Comparison of ENCODE assay signal across 20 cellular contexts in the genomic region with DNA sequence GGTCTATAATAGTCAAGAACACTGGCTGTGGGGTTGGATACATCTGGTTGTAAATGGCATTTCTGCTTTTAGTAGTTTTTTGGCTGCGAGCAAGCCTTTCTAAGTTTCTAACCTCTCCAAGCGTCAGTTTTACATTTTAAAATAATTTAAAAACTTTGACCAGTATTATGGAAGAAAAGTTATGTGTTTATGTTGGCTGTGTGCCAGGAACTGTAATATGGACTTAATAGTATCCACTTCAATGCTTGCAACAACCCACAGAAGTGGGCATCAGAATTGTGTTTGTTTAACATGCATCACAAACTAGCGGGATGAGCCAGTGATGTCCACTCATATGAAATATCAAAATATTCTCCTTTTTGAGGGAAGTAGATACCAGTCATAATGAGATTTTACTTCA.
DNase-seq lines count a peak whose midpoint lies in the region; ATAC-seq, FAIRE-seq and TF ChIP-seq lines count a peak whose summit lies in the region.
"Had no signal": no experiment of that assay in that cellular context is flagged by ENCODE, and none has a peak within 500 bp of the region (broad histone marks: within the 10 kb centered on the region; RNA-seq: fewer than 3 reads in every experiment).

No MANE protein-coding gene starts in this region.

- no peak for TF ChIP-seq RAD21 in K562 (CRISPR knock-in tag; conservative IDR thresholded peaks at IDR 0.05 in 1 of 2, IDR thresholded peaks at IDR 0.05 in 1 of 2)

- 2% methylated on average over 3 of the region's 3 CpGs for WGBS in K562 (ENCODE audit: insufficient coverage, low coverage, missing lambda C conversion rate)

- no peak for TF ChIP-seq EP300 in K562 (IDR thresholded peaks at IDR 0.05; ENCODE audit: low read length)

- no peak for TF ChIP-seq POLR2A in K562 (conservative IDR thresholded peaks at IDR 0.05)

- H3K4me1 ChIP-seq in K562 (replicated peaks in 1 of 2; ENCODE audit: control insufficient read depth in 2 of 2, insufficient read depth in 2 of 2, low read length in 2 of 2) = no peaks in the 10 kb centered on the region
- H3K4me1 ChIP-seq: BLaER1 treated with 17β-estradiol and CSF1 and Interleukin-3, amounts not matched to agents 10 nM and 100 nM; Caco-2 had no signal

- DNase-seq in NCI-H1105 treated with DMSO at 0.1 percent for 48 hours (lab: John Stamatoyannopoulos, UW) (peak; percentile 21), NCI-H1105 (lab: John Stamatoyannopoulos, UW) (no peak), astrocyte of the cerebellum (ENCODE audit: low read depth) (peak; percentile 1), K562 (ENCODE audit: extremely low read depth in 1 of 4, low spot score in 3 of 4) (no peak), nucleus accumbens (lab: John Stamatoyannopoulos, UW) (no peak)
- DNase-seq: 8988T; AML-193; Caco-2; Calu3; CD4-positive, alpha-beta T cell; CD8-positive, alpha-beta T cell; DMS79 treated with DMSO at 0.1 percent for 48 hours; GF-D8 had no signal

- H3K4me2 ChIP-seq in K562 (ENCODE audit: insufficient read depth, low read length) = no peak overlapping the region
- H3K4me2 ChIP-seq: BLaER1 treated with 17β-estradiol and CSF1 and Interleukin-3, amounts not matched to agents 10 nM and 100 nM had no signal

- H3K27me3 ChIP-seq in K562 (ENCODE audit: control insufficient read depth in 2 of 2, insufficient read depth in 2 of 2, low read length in 2 of 2) = no peaks in the 10 kb centered on the region
- H3K27me3 ChIP-seq: BLaER1 treated with 17β-estradiol and CSF1 and Interleukin-3, amounts not matched to agents 10 nM and 100 nM had no signal

- H4K20me1 ChIP-seq in K562 (replicated peaks; ENCODE audit: control insufficient read depth, insufficient read depth, low read length) = no peaks in the 10 kb centered on the region
- H4K20me1 ChIP-seq: BLaER1 treated with 17β-estradiol and CSF1 and Interleukin-3, amounts not matched to agents 10 nM and 100 nM had no signal

- FAIRE-seq in K562 (lab: Jason Lieb, UNC) = no peak
- FAIRE-seq: A204.1, D721Med, G401.6, GM12891, GM19239 had no signal

- ATAC-seq in K562 = no peak
- ATAC-seq: CD8-positive, alpha-beta T cell had no signal

- POLR2A ChIA-PET in K562 (lab: Yijun Ruan, JAX) = no interaction called here

- intact Hi-C loops in K562 (cut with micrococcal nuclease) = no loop called here

- H3K9ac ChIP-seq in K562 (ENCODE audit: insufficient read depth in 1 of 2, low read depth in 2 of 2, low read length in 2 of 2) = no peak overlapping the region
- H3K9ac ChIP-seq: BLaER1 treated with 17β-estradiol and CSF1 and Interleukin-3, amounts not matched to agents 10 nM and 100 nM had no signal

- in situ Hi-C loops in astrocyte of the cerebellum (cut with HindIII; ENCODE audit: low sequenced_read_pairs) = no loop called here
- in situ Hi-C loops in K562 (cut with MboI) = no loop called here

- no peaks in the 10 kb centered on the region for H3K79me2 ChIP-seq in K562 (ENCODE audit: control insufficient read depth, insufficient read depth, low read length)

- TF ChIP-seq CTCF in astrocyte of the cerebellum (IDR thresholded peaks at IDR 0.05; ENCODE audit: low read depth, low read length, missing control alignments) (no peak), K562 (IDR thresholded peaks at IDR 0.05 in 2 of 3, conservative IDR thresholded peaks at IDR 0.05 in 1 of 3; ENCODE audit: insufficient read depth in 2 of 3, low read depth in 1 of 3, low read length in 3 of 3) (no peak)

- H3K27ac ChIP-seq in K562 (ENCODE audit: extremely low read depth, low read depth, low read length) = no peak overlapping the region
- H3K27ac ChIP-seq: BLaER1 treated with 17β-estradiol and CSF1 and Interleukin-3, amounts not matched to agents 10 nM and 100 nM; C4-2B had no signal

- no TSS peak for BruUV-seq in K562 (replicated peaks; lab: Mats Ljungman, UMichigan)

- H3K36me3 ChIP-seq in K562 (ENCODE audit: control insufficient read depth, insufficient read depth, low read length) = no peaks in the 10 kb centered on the region
- H3K36me3 ChIP-seq: BLaER1 treated with 17β-estradiol and CSF1 and Interleukin-3, amounts not matched to agents 10 nM and 100 nM had no signal

- H3K9me1 ChIP-seq in K562 (ENCODE audit: control insufficient read depth, insufficient read depth, low read length) = no peaks in the 10 kb centered on the region

- H2AFZ ChIP-seq in K562 (ENCODE audit: low read depth, low read length) = no peak overlapping the region

- CTCF ChIA-PET in K562 (lab: Yijun Ruan, JAX; ENCODE audit: low intra/inter-chr PET ratio) = no interaction called here

- H3K4me3 ChIP-seq in astrocyte of the cerebellum (ENCODE audit: low read depth, low read length) (no peak overlapping the region), K562 (no peak overlapping the region)
- H3K4me3 ChIP-seq: BLaER1 treated with 17β-estradiol and CSF1 and Interleukin-3, amounts not matched to agents 10 nM and 100 nM had no signal

- H3K9me3 ChIP-seq in K562 (replicated peaks; ENCODE audit: control insufficient read depth, insufficient read depth, low read depth, low read length) = 0 out of 2 replicates have a peak, but pooled peaks cover 2% of the 10 kb centered on the region
- H3K9me3 ChIP-seq: BLaER1 treated with 17β-estradiol and CSF1 and Interleukin-3, amounts not matched to agents 10 nM and 100 nM; Caco-2 had no signal

TF ChIP-seq in K562, 482 proteins besides CTCF, POLR2A, EP300 and RAD21:
- TF ChIP-seq NFIC (IDR thresholded peaks at IDR 0.05) (peak; percentile 80), MYC (IDR thresholded peaks at IDR 0.05; ENCODE audit: low read depth, low read length) (no peak), MYC (CRISPR knock-in tag; IDR thresholded peaks at IDR 0.05; ENCODE audit: borderline replicate concordance, low read depth) (no peak), PML (IDR thresholded peaks at IDR 0.05; ENCODE audit: low read length) (no peak), NFIX (CRISPR knock-in tag; IDR thresholded peaks at IDR 0.05; ENCODE audit: low read depth) (peak; percentile 59), ZNF143 (CRISPR knock-in tag; IDR thresholded peaks at IDR 0.05) (no peak)

Comparison
In these comparisons a context has a peak if more than half of its experiments do, and no peak if none do; other contexts are left out.
1. DNase-seq: peak in NCI-H1105 treated with DMSO at 0.1 percent for 48 hours (single experiment) and astrocyte of the cerebellum (single experiment); none in NCI-H1105 (single experiment), K562 (0 of 4) and nucleus accumbens (0 of 56).